Comparison of ENCODE assay signal across 1 cellular context in genomic region chr5:14953075-14953474, GRCh38.
TF ChIP-seq lines count a peak whose summit lies in the region.

No MANE protein-coding gene starts in this region.

TF ChIP-seq in WTC11, 78 proteins besides CTCF, POLR2A, EP300 and RAD21 (continued from another document):
- TF ChIP-seq AFF4 (CRISPR knock-in tag; IDR thresholded peaks at IDR 0.05; ENCODE audit: borderline replicate concordance): no peak
- no peak for TF ChIP-seq MLX (CRISPR knock-in tag; IDR thresholded peaks at IDR 0.05)
- TF ChIP-seq SP1 (CRISPR knock-in tag; conservative IDR thresholded peaks at IDR 0.05): no peak
- TF ChIP-seq ELF4 (CRISPR knock-in tag; IDR thresholded peaks at IDR 0.05; ENCODE audit: low read depth): no peak
- no peak for TF ChIP-seq TCF7 (CRISPR knock-in tag; IDR thresholded peaks at IDR 0.05; ENCODE audit: low read depth)
- TF ChIP-seq RORB (CRISPR knock-in tag; IDR thresholded peaks at IDR 0.05): no peak
- no peak for TF ChIP-seq E2F5 (CRISPR knock-in tag; IDR thresholded peaks at IDR 0.05)
- no peak for TF ChIP-seq ZSCAN18 (CRISPR knock-in tag; IDR thresholded peaks at IDR 0.05)
